ENCODE assay signal across 9 cellular contexts in genomic region chr4:109350121-109350520, GRCh38. TPM values are rescaled to one million over a fixed set of nuclear protein-coding genes. Genes with fewer than 3 reads are reported as not detected.
"Had no signal": no experiment of that assay in that cellular context is flagged by ENCODE, and none has a peak within 500 bp of the region (broad histone marks: within the 10 kb centered on the region; RNA-seq: fewer than 3 reads in every experiment).

No MANE protein-coding gene starts in this region.

- ATAC-seq: GM12878 had no signal

- DNase-seq: GDM1, GF-D8 had no signal

- H3K4me3 ChIP-seq: GM12878 had no signal

- FAIRE-seq: G401.6, GM12878, GM12891, GM12892, GM18507, GM19239 had no signal

RNA-seq across cellular contexts. Expression of gene COL25A1, which starts 47.7 kb away (rescaled TPM):
- total RNA-seq: G401 had no signal
